ENCODE assay signal across 24 cellular contexts in the genomic region with DNA sequence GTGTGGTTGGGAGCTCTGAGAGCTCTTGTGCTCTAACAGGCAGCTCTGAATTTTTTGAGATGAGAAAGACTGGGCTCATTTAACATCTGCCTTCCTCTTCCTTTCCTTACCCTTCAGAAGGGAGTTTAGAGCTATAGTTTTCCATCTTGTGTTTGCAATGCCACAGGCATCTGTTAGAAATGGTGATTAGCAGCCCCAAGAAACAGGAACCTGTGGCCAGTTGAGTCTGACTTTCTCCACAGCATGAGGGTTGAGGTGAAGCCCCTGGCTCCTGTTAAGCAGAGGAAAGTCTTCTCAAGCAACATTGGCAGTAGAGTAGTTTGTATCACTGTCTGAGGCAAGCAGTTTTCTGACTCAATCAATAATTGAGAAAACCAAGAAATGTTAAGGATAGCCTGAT.
DNase-seq lines count a peak whose midpoint lies in the region; TF ChIP-seq lines count a peak whose summit lies in the region.
"Had no signal": no experiment of that assay in that cellular context is flagged by ENCODE, and none has a peak within 500 bp of the region (broad histone marks: within the 10 kb centered on the region; RNA-seq: fewer than 3 reads in every experiment).

No MANE protein-coding gene starts in this region.

- H4K5ac ChIP-seq in H9 (ENCODE audit: insufficient read length, low read depth, low read length): peak overlapping the region; percentile 53

- H2BK5ac ChIP-seq in H9 (ENCODE audit: insufficient read length, low read length): no peak overlapping the region

- H2AK5ac ChIP-seq in H9 (ENCODE audit: insufficient read length, low read length): no peak overlapping the region

- H3K14ac ChIP-seq in H9 (ENCODE audit: insufficient read depth, low read length): no peak overlapping the region

- H4K8ac ChIP-seq in H9 (replicated peaks; ENCODE audit: insufficient read length, low read depth, low read length): no peak overlapping the region

- H3K27ac ChIP-seq in H9 (ENCODE audit: insufficient read length, low read depth, low read length): no peak overlapping the region
- H3K27ac ChIP-seq: BLaER1 treated with 17β-estradiol and CSF1 and Interleukin-3, amounts not matched to agents 10 nM and 100 nM; RWPE1 had no signal

- H3K9me3 Mint-ChIP-seq in H9: no peaks in the 10 kb centered on the region
- H3K9me3 Mint-ChIP-seq: CD4-positive, alpha-beta memory T cell had no signal

- no peak overlapping the region for H2BK15ac ChIP-seq in H9 (ENCODE audit: low read depth, low read length)

- no peak overlapping the region for H2BK20ac ChIP-seq in H9 (ENCODE audit: low read depth, low read length, poor library complexity, severe bottlenecking)

- intact Hi-C loops in posterior cingulate gyrus (cut with DNase I): no loop called here

- H3K79me1 ChIP-seq in H9 (ENCODE audit: insufficient read depth, low read depth, low read length, poor library complexity, severe bottlenecking): no peaks in the 10 kb centered on the region

- DNase-seq in GDM1 (lab: John Stamatoyannopoulos, UW): peak; percentile 82
- DNase-seq in H9: no peak
- DNase-seq in NOMO-1 treated with dmso at 0.1 percent for 144 hours (lab: John Stamatoyannopoulos, UW; ENCODE audit: unreplicated experiment): peak; percentile 14
- DNase-seq in UCSD-AML1 (lab: John Stamatoyannopoulos, UW; ENCODE audit: unreplicated experiment): peak; percentile 19
- DNase-seq in posterior cingulate gyrus: no peak
- no peak for DNase-seq in NCI-H69 (lab: John Stamatoyannopoulos, UW)
- DNase-seq in T-helper 1 cell: no peak
- no peak for DNase-seq in T1000 (lab: John Stamatoyannopoulos, UW)
- DNase-seq: ACHN; Caco-2; CD4-positive, alpha-beta memory T cell; DMS153; MM.1S; NCI-H1105 treated with DMSO at 0.1 percent for 48 hours; NCI-H1694; NCI-H2081; NCI-H2171; NCI-H345; NCI-H524; NCI-H82; SHP77 treated with DMSO at 0.1 percent for 48 hours; T-helper 17 cell had no signal

- H3K4me3 Mint-ChIP-seq in H9: no peak overlapping the region
- H3K4me3 Mint-ChIP-seq: CD4-positive, alpha-beta memory T cell; T-helper 17 cell had no signal

- H3K27me3 ChIP-seq in H9 (ENCODE audit: insufficient read depth, low read length): no peaks in the 10 kb centered on the region

- H2AFZ ChIP-seq in H9 (ENCODE audit: low read length): no peak overlapping the region

- TF ChIP-seq CTCF in H9 (conservative IDR thresholded peaks at IDR 0.05): no peak

- H3K9me3 ChIP-seq in H9 (ENCODE audit: control insufficient read depth, low read depth, low read length): no peaks in the 10 kb centered on the region
- H3K9me3 ChIP-seq: Caco-2 had no signal

- peaks cover 5% of the 10 kb centered on the region; the same call in 1 of the 2 replicates for H3K4me1 ChIP-seq in H9 (ENCODE audit: insufficient read depth, low read length)
- H3K4me1 ChIP-seq: Caco-2 had no signal

- H3K36me3 Mint-ChIP-seq in H9 (ENCODE audit: insufficient read depth in 1 of 3, low read depth in 3 of 3): 0 out of 7 replicates have a peak, but pooled peaks cover 0 to 2% (median 0%) of the 10 kb centered on the region in 3 experiments

- no peak overlapping the region for H3K4ac ChIP-seq in H9 (ENCODE audit: low read depth, low read length)

- H2BK12ac ChIP-seq in H9 (ENCODE audit: insufficient read length, low read depth, low read length): no peak overlapping the region

- no peak overlapping the region for H3K56ac ChIP-seq in H9 (ENCODE audit: insufficient read length, low read depth, low read length)

- no peaks in the 10 kb centered on the region for H3K79me2 ChIP-seq in H9 (ENCODE audit: insufficient read depth, low read length)

- H3K27me3 Mint-ChIP-seq in H9 (ENCODE audit: low read depth): peaks cover 17% of the 10 kb centered on the region

- no peak overlapping the region for H3K4me2 ChIP-seq in H9 (ENCODE audit: insufficient read depth, insufficient read length, low read length)
- H3K4me2 ChIP-seq: BLaER1 treated with 17β-estradiol and CSF1 and Interleukin-3, amounts not matched to agents 10 nM and 100 nM had no signal

- H2BK120ac ChIP-seq in H9 (ENCODE audit: low read depth, low read length, poor library complexity, severe bottlenecking): no peak overlapping the region

- no peak overlapping the region for H4K91ac ChIP-seq in H9 (ENCODE audit: insufficient read length, low read depth, low read length)

- H3T11ph ChIP-seq in H9 (ENCODE audit: low read length): no peak overlapping the region

- no peak overlapping the region for H3K9ac ChIP-seq in H9 (ENCODE audit: extremely low read depth, insufficient read length, low read length)
- H3K9ac ChIP-seq: BLaER1 treated with 17β-estradiol and CSF1 and Interleukin-3, amounts not matched to agents 10 nM and 100 nM had no signal

- peak overlapping the region in 2 of 3 experiments; percentile 42 to 74; a peak in 3 of 7 replicates for H3K27ac Mint-ChIP-seq in H9
- H3K27ac Mint-ChIP-seq: CD4-positive, alpha-beta memory T cell; T-helper 17 cell had no signal

- peaks cover 2% of the 10 kb centered on the region for H3K23me2 ChIP-seq in H9 (ENCODE audit: insufficient read length, low read depth, low read length, poor library complexity, severe bottlenecking)

- no peaks in the 10 kb centered on the region for H4K20me1 ChIP-seq in H9 (ENCODE audit: control insufficient read depth, insufficient read depth, insufficient read length)

- H3K4me1 Mint-ChIP-seq in H9: peaks cover 31 to 36% of the 10 kb centered on the region in 2 experiments

- H3K18ac ChIP-seq in H9 (ENCODE audit: insufficient read length, low read depth, low read length): no peak overlapping the region

- H3K23ac ChIP-seq in H9 (ENCODE audit: insufficient read length, low read depth, low read length): no peak overlapping the region

Comparison
In these comparisons a context has a peak if more than half of its experiments do, and no peak if none do; other contexts are left out.
1. DNase-seq: peak in GDM1 (single experiment), NOMO-1 treated with dmso at 0.1 percent for 144 hours (single experiment) and UCSD-AML1 (single experiment); none in H9 (single experiment), posterior cingulate gyrus (0 of 10), NCI-H69 (single experiment), T-helper 1 cell (0 of 5) and T1000 (single experiment).